ENCODE assay signal across 18 cellular contexts in the genomic region with DNA sequence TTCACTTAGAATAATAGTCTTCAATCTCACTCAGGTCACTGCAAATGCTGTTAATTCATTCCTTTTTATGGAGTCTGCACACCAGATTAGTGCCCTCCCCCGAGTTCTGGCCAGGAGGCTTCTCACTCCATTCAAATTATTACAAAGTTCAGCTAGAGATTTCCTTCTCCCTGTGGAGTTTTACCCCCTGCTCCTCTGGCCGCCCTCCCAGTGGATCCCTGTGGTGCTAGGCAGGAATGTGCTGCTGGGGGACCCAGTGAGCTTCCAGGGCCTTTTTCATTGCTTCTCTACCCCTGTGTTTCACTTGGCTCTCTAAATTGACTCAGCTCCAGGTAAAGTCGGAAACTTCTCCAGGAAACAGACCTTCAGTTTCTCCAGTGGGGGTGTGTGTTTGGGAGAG. TPM values are rescaled to one million over a fixed set of nuclear protein-coding genes. Genes with fewer than 3 reads are reported as not detected.
"Had no signal": no experiment of that assay in that cellular context is flagged by ENCODE, and none has a peak within 500 bp of the region (broad histone marks: within the 10 kb centered on the region; RNA-seq: fewer than 3 reads in every experiment).

No MANE protein-coding gene starts in this region.

- ATAC-seq: activated T-cell treated with anti-CD3 and anti-CD28 coated beads, Interleukin-2, amount 50 U/mL, for 72 hours; heart left ventricle; sciatic nerve had no signal

- DNase-seq: activated CD4-positive, alpha-beta memory T cell treated with anti-CD3 and anti-CD28 coated beads, Interleukin-2, amount 10 ng/mL, durations not matched to agents 7 days and 5 days; activated naive CD8-positive, alpha-beta T cell treated with anti-CD3 and anti-CD28 coated beads, Interleukin-2, amount 10 ng/mL, durations not matched to agents 7 days and 5 days; activated T-cell treated with anti-CD3 and anti-CD28 coated beads, Interleukin-2, amount 50 U/mL, for 72 hours; anterior cingulate cortex; foreskin melanocyte; heart left ventricle; left ventricle myocardium inferior; nephron progenitor cell; stimulated activated CD4-positive, alpha-beta T cell treated with anti-CD3 and anti-CD28 coated beads, Interleukin-12 subunit alpha, Interleukin-12 subunit beta, amount 100 ng/mL, for 4 hours; stimulated activated naive CD4-positive, alpha-beta T cell treated with Interleukin-2 at 50 U/mL for 16 hours; T1000; upper lobe of left lung had no signal

- H3K27me3 ChIP-seq: upper lobe of left lung had no signal

- H3K4me1 ChIP-seq: heart left ventricle, left ventricle myocardium inferior, upper lobe of left lung had no signal

- H3K4me3 Mint-ChIP-seq: activated CD4-positive, alpha-beta memory T cell treated with anti-CD3 and anti-CD28 coated beads, Interleukin-2, amount 10 ng/mL, durations not matched to agents 7 days and 5 days; activated naive CD8-positive, alpha-beta T cell treated with anti-CD3 and anti-CD28 coated beads, Interleukin-2, amount 10 ng/mL, durations not matched to agents 7 days and 5 days; activated T-cell treated with anti-CD3 and anti-CD28 coated beads, Interleukin-2, amount 50 U/mL, for 72 hours; nephron progenitor cell had no signal

- H3K27ac Mint-ChIP-seq: activated CD4-positive, alpha-beta memory T cell treated with anti-CD3 and anti-CD28 coated beads, Interleukin-2, amount 10 ng/mL, durations not matched to agents 7 days and 5 days; activated naive CD8-positive, alpha-beta T cell treated with anti-CD3 and anti-CD28 coated beads, Interleukin-2, amount 10 ng/mL, durations not matched to agents 7 days and 5 days; activated T-cell treated with anti-CD3 and anti-CD28 coated beads, Interleukin-2, amount 50 U/mL, for 72 hours; nephron progenitor cell had no signal

- H3K9me3 ChIP-seq: upper lobe of left lung had no signal

- H3K27ac ChIP-seq: heart left ventricle, left ventricle myocardium inferior, upper lobe of left lung had no signal

- H3K36me3 Mint-ChIP-seq: activated naive CD8-positive, alpha-beta T cell treated with anti-CD3 and anti-CD28 coated beads, Interleukin-2, amount 10 ng/mL, durations not matched to agents 7 days and 5 days had no signal

- H3K36me3 ChIP-seq: heart left ventricle, left ventricle myocardium inferior, upper lobe of left lung had no signal

- H3K4me1 Mint-ChIP-seq: activated CD4-positive, alpha-beta memory T cell treated with anti-CD3 and anti-CD28 coated beads, Interleukin-2, amount 10 ng/mL, durations not matched to agents 7 days and 5 days; activated naive CD8-positive, alpha-beta T cell treated with anti-CD3 and anti-CD28 coated beads, Interleukin-2, amount 10 ng/mL, durations not matched to agents 7 days and 5 days; nephron progenitor cell had no signal

- H3K27me3 Mint-ChIP-seq: activated CD4-positive, alpha-beta memory T cell treated with anti-CD3 and anti-CD28 coated beads, Interleukin-2, amount 10 ng/mL, durations not matched to agents 7 days and 5 days; activated naive CD8-positive, alpha-beta T cell treated with anti-CD3 and anti-CD28 coated beads, Interleukin-2, amount 10 ng/mL, durations not matched to agents 7 days and 5 days had no signal

- H3K4me3 ChIP-seq: heart left ventricle, left ventricle myocardium inferior, upper lobe of left lung had no signal

RNA-seq across cellular contexts. Expression of a gene that starts 42.7 kb away (rescaled TPM):
- total RNA-seq: activated CD4-positive, alpha-beta memory T cell treated with anti-CD3 and anti-CD28 coated beads, Interleukin-2, amount 10 ng/mL, durations not matched to agents 7 days and 5 days; activated naive CD8-positive, alpha-beta T cell treated with anti-CD3 and anti-CD28 coated beads, Interleukin-2, amount 10 ng/mL, durations not matched to agents 7 days and 5 days; activated T-cell treated with anti-CD3 and anti-CD28 coated beads, Interleukin-2, amount 50 U/mL, for 72 hours; heart left ventricle; left ventricle myocardium inferior; mesenteric fat pad; osteocyte; pulmonary artery endothelial cell; sciatic nerve; temporal lobe; upper lobe of left lung had no signal
- polyA plus RNA-seq: heart left ventricle, keratinocyte had no signal
